Comparison of ENCODE assay signal across 13 cellular contexts in genomic region chr3:65952842-65953241, GRCh38.
A peak's percentile ranks its signal among the peaks of the same experiment; 100 is the strongest.
DNase-seq lines count a peak whose midpoint lies in the region; ATAC-seq, FAIRE-seq and TF ChIP-seq lines count a peak whose summit lies in the region.
"Had no signal": no experiment of that assay in that cellular context is flagged by ENCODE, and none has a peak within 500 bp of the region (broad histone marks: within the 10 kb centered on the region; RNA-seq: fewer than 3 reads in every experiment).

No MANE protein-coding gene starts in this region.

- H3K79me1 ChIP-seq in IMR-90 (ENCODE audit: low read depth in 1 of 2, low read length in 2 of 2) (peaks cover 33 to 79% of the 10 kb centered on the region in 2 experiments; a peak in 3 of 4 replicates), H1 (ENCODE audit: low read depth, low read length) (no peaks in the 10 kb centered on the region; the same call in 1 of the 2 replicates)

- ATAC-seq in IMR-90 (ENCODE audit: low read depth) (no peak), GM18498 (IDR thresholded peaks at IDR 0.05; ENCODE audit: unreplicated experiment) (no peak)
- ATAC-seq: CD8-positive, alpha-beta T cell had no signal

- DNase-seq in IMR-90 (no peak), H1 (ENCODE audit: low read depth in 1 of 2, low spot score in 2 of 2) (no peak), testis (no peak), SK-N-DZ (ENCODE audit: low spot score) (no peak), NCI-H526 (lab: John Stamatoyannopoulos, UW) (no peak)
- no peak for DNase-seq in stimulated activated CD8-positive, alpha-beta memory T cell treated with anti-CD3 and anti-CD28 coated beads, Interleukin-4, amount 100 ng/mL, for 48 hours
- DNase-seq: activated CD4-positive, alpha-beta T cell treated with anti-CD3 and anti-CD28 coated beads for 48 hours; CD8-positive, alpha-beta T cell; NCI-H1694; NK-92 treated with Interleukin-12 subunit alpha and Interleukin-12 subunit beta, amount 100 ng/mL, for 24 hours; retina had no signal

- H4K5ac ChIP-seq in IMR-90 (ENCODE audit: low read depth, low read length): no peak overlapping the region
- H4K5ac ChIP-seq in H1 (ENCODE audit: insufficient read length, low read depth, low read length): no peak overlapping the region

- H3K27me3 ChIP-seq in IMR-90 (ENCODE audit: control insufficient read depth, insufficient read depth, low read length) (no peaks in the 10 kb centered on the region), H1 (replicated peaks in 1 of 4; ENCODE audit: control insufficient read depth in 3 of 4, extremely low read depth in 1 of 4, insufficient read depth in 3 of 4, low read length in 3 of 4) (no peaks in the 10 kb centered on the region), mucosa of rectum (ENCODE audit: control insufficient read depth in 2 of 2, insufficient read depth in 2 of 2, low read length in 2 of 2) (no peaks in the 10 kb centered on the region), testis (no peaks in the 10 kb centered on the region)

- TF ChIP-seq EP300 in H1 (IDR thresholded peaks at IDR 0.05; ENCODE audit: borderline replicate concordance in 1 of 2, low read depth in 2 of 2, low read length in 2 of 2): no peak

- H3K18ac ChIP-seq in IMR-90 (ENCODE audit: low read depth, low read length): no peak overlapping the region
- no peak overlapping the region; the same call in 1 of the 2 replicates for H3K18ac ChIP-seq in H1 (ENCODE audit: extremely low read depth, low read length)

- H3K27ac ChIP-seq in IMR-90 (ENCODE audit: insufficient read depth, low read length) (no peak overlapping the region), H1 (ENCODE audit: low read depth, low read length) (peak overlapping the region; percentile 90), mucosa of rectum (ENCODE audit: low read depth in 2 of 2, low read length in 2 of 2) (peak overlapping the region; percentile 84 to 94), testis (peak overlapping the region; percentile 75 to 78)

- no peak overlapping the region for H3K56ac ChIP-seq in IMR-90 (ENCODE audit: extremely low read depth, insufficient read depth, low read length)
- no peak overlapping the region for H3K56ac ChIP-seq in H1 (replicated peaks; ENCODE audit: insufficient read length, low read depth, low read length)

- H3K9ac ChIP-seq in IMR-90 (ENCODE audit: low read depth, low read length) (no peak overlapping the region), H1 (replicated peaks in 1 of 4; ENCODE audit: extremely low read depth in 1 of 4, low read depth in 3 of 4, low read length in 3 of 4) (peak overlapping the region in 3 of 4 experiments; percentile 45 to 56 (median 49); a peak in 6 of 7 replicates), mucosa of rectum (ENCODE audit: low read depth in 1 of 2, low read length in 2 of 2) (peak overlapping the region; percentile 48 to 64)

- in situ Hi-C loops in IMR-90 (cut with MboI; ENCODE audit: low sequenced_read_pairs): no loop called here

- dilution Hi-C loops in IMR-90 (cut with HindIII; ENCODE audit: low sequenced_read_pairs, unreplicated experiment): no loop called here

- H3K23me2 ChIP-seq in H1 (ENCODE audit: low read depth, low read length): no peaks in the 10 kb centered on the region

- H2BK20ac ChIP-seq in IMR-90 (ENCODE audit: low read depth, low read length): peak overlapping the region; percentile 75; the same call in 1 of the 2 replicates
- H2BK20ac ChIP-seq in H1 (ENCODE audit: low read length): 0 out of 2 replicates have a peak overlapping the region, but pooled peaks have one; percentile 6

- no peak overlapping the region for H2BK5ac ChIP-seq in IMR-90 (ENCODE audit: low read depth, low read length, poor library complexity, severe bottlenecking)
- H2BK5ac ChIP-seq in H1 (ENCODE audit: low read depth, low read length): peak overlapping the region; percentile 61

- H3K36me3 ChIP-seq in IMR-90 (ENCODE audit: control insufficient read depth, insufficient read depth, low read length): no peaks in the 10 kb centered on the region
- no peaks in the 10 kb centered on the region for H3K36me3 ChIP-seq in H1 (ENCODE audit: control insufficient read depth in 2 of 4, insufficient read depth in 4 of 4, low read length in 3 of 4)
- no peaks in the 10 kb centered on the region for H3K36me3 ChIP-seq in mucosa of rectum (ENCODE audit: control insufficient read depth in 2 of 2, insufficient read depth in 2 of 2, low read length in 2 of 2)
- no peaks in the 10 kb centered on the region for H3K36me3 ChIP-seq in testis (ENCODE audit: low read depth, missing control alignments)

- intact Hi-C loops in IMR-90 (cut with micrococcal nuclease) (loop anchor here (10.0 kb wide), 2 partner anchors 168 to 182 kb away; no protein-coding TSS in a partner anchor), testis (cut with DNase I; ENCODE audit: low total_unique reads) (no loop called here)

- H2AFZ ChIP-seq in IMR-90 (replicated peaks; ENCODE audit: low read length, poor library complexity) (no peak overlapping the region), H1 (ENCODE audit: low read length) (no peak overlapping the region)

- peaks cover 16% of the 10 kb centered on the region for H3K9me1 ChIP-seq in IMR-90 (ENCODE audit: insufficient read depth, low read length)

- H3K9me3 ChIP-seq in IMR-90 (ENCODE audit: control insufficient read depth, insufficient read depth, low read length) (no peaks in the 10 kb centered on the region), H1 (ENCODE audit: insufficient read depth in 2 of 2, low read depth in 1 of 2, low read length in 1 of 2) (no peaks in the 10 kb centered on the region), mucosa of rectum (ENCODE audit: control insufficient read depth in 2 of 2, low read length in 2 of 2) (no peaks in the 10 kb centered on the region), testis (no peaks in the 10 kb centered on the region)

- peak overlapping the region; percentile 90; the same call in 2 of the 3 replicates for H2BK15ac ChIP-seq in IMR-90 (ENCODE audit: low read depth, low read length)
- H2BK15ac ChIP-seq in H1 (ENCODE audit: low read length): no peak overlapping the region

- POLR2A ChIA-PET in IMR-90 (lab: Charles Lee; ENCODE audit: unreplicated experiment) (no interaction called here), H1 (lab: Charles Lee; ENCODE audit: partially characterized antibody) (interaction anchor here (0.9 to 1.9 kb wide), 10 partner anchors 10 to 356 kb away, joined by 3 to 9 read pairs (median 4); no protein-coding TSS in a partner anchor)

- peak overlapping the region; percentile 72; the same call in 1 of the 2 replicates for H2BK12ac ChIP-seq in H1 (ENCODE audit: low read depth, low read length)

- H4K20me1 ChIP-seq in IMR-90 (ENCODE audit: insufficient read depth, low read length) (no peaks in the 10 kb centered on the region), H1 (replicated peaks in 1 of 2; ENCODE audit: control insufficient read depth in 1 of 2, insufficient read depth in 2 of 2, low read length in 2 of 2) (no peaks in the 10 kb centered on the region)

- H4K91ac ChIP-seq in IMR-90 (ENCODE audit: insufficient read depth, low read depth, low read length) (no peak overlapping the region), H1 (replicated peaks; ENCODE audit: insufficient read length, low read length) (no peak overlapping the region)

- H3K4me2 ChIP-seq in IMR-90 (ENCODE audit: low read depth, low read length) (no peak overlapping the region), H1 (ENCODE audit: insufficient read depth in 1 of 2, low read depth in 2 of 2, low read length in 2 of 2) (peak overlapping the region; percentile 21 to 47; a peak in 2 of 4 replicates)

- 0 out of 2 replicates have a peak overlapping the region, but pooled peaks have one; percentile 28 for H3K23ac ChIP-seq in IMR-90 (ENCODE audit: low read depth, low read length)
- H3K23ac ChIP-seq in H1 (ENCODE audit: insufficient read length): no peak overlapping the region

- H2AK5ac ChIP-seq in IMR-90 (ENCODE audit: low read depth, low read length) (peak overlapping the region; percentile 81; the same call in 1 of the 2 replicates), H1 (ENCODE audit: low read depth, low read length) (peak overlapping the region; percentile 68; the same call in 1 of the 2 replicates)

- TF ChIP-seq CTCF in IMR-90 (conservative IDR thresholded peaks at IDR 0.05; ENCODE audit: low read depth, low read length) (no peak), H1 (IDR thresholded peaks at IDR 0.05; ENCODE audit: control extremely low read depth in 1 of 3, insufficient read depth in 1 of 3, low read depth in 1 of 3, low read length in 3 of 3) (no peak), testis (IDR thresholded peaks at IDR 0.05) (no peak)

- H3K4ac ChIP-seq in IMR-90 (ENCODE audit: low read depth, low read length) (peak overlapping the region; percentile 75; the same call in 1 of the 2 replicates), H1 (replicated peaks; ENCODE audit: insufficient read length, low read depth, low read length) (no peak overlapping the region)

- H4K8ac ChIP-seq in IMR-90 (ENCODE audit: low read depth in 2 of 2, low read length in 2 of 2) (no peak overlapping the region), H1 (ENCODE audit: extremely low read depth, insufficient read depth, low read length) (no peak overlapping the region)

- no peak for FAIRE-seq in H1 (lab: Jason Lieb, UNC)

- H3K4me3 ChIP-seq in IMR-90 (ENCODE audit: insufficient read depth, low read depth, low read length): no peak overlapping the region
- no peak overlapping the region for H3K4me3 ChIP-seq in H1 (ENCODE audit: extremely low read depth in 1 of 4, insufficient read depth in 2 of 4, low read depth in 3 of 4, low read length in 4 of 4)
- peak overlapping the region; percentile 16 to 32 for H3K4me3 ChIP-seq in mucosa of rectum (ENCODE audit: low read length in 2 of 2)
- H3K4me3 ChIP-seq in testis: no peak overlapping the region

- CTCF ChIA-PET in IMR-90 (lab: Yijun Ruan, JAX) (interaction anchor here (0.6 kb wide), 1 partner anchor 93 kb away, joined by 5 read pairs; no protein-coding TSS in a partner anchor), H1 (lab: Charles Lee; ENCODE audit: partially characterized antibody) (interaction anchor here (1.1 to 1.6 kb wide), 3 partner anchors 11 to 84 kb away, joined by 3 to 7 read pairs (median 4); no protein-coding TSS in a partner anchor)

- H3K14ac ChIP-seq in IMR-90 (replicated peaks; ENCODE audit: low read depth, low read length) (peak overlapping the region; percentile 73), H1 (ENCODE audit: insufficient read length) (no peak overlapping the region)

- TF ChIP-seq RAD21 in IMR-90 (IDR thresholded peaks at IDR 0.05; ENCODE audit: low read length) (no peak), H1 (IDR thresholded peaks at IDR 0.05 in 1 of 2, conservative IDR thresholded peaks at IDR 0.05 in 1 of 2; ENCODE audit: low read depth in 2 of 2, low read length in 2 of 2) (no peak)

- BruUV-seq in IMR-90 (replicated peaks; lab: Mats Ljungman, UMichigan): no TSS peak

- TF ChIP-seq POLR2A in IMR-90 (IDR thresholded peaks at IDR 0.05; ENCODE audit: low read depth, low read length) (no peak), H1 (IDR thresholded peaks at IDR 0.05; ENCODE audit: control extremely low read depth in 1 of 2, low read depth in 2 of 2, low read length in 2 of 2) (no peak), testis (IDR thresholded peaks at IDR 0.05) (no peak)

- peaks cover 3 to 33% of the 10 kb centered on the region in 2 experiments; a peak in 3 of 4 replicates for H3K79me2 ChIP-seq in H1 (ENCODE audit: control insufficient read depth in 1 of 2, insufficient read depth in 2 of 2, low read length in 2 of 2)

- no peak overlapping the region for H2AK9ac ChIP-seq in IMR-90 (replicated peaks; ENCODE audit: low read depth, low read length, poor library complexity)

- peak overlapping the region; percentile 76; the same call in 1 of the 2 replicates for H2BK120ac ChIP-seq in IMR-90 (ENCODE audit: low read depth, low read length)
- H2BK120ac ChIP-seq in H1 (replicated peaks; ENCODE audit: low read depth, low read length): no peak overlapping the region

- peaks cover 20% of the 10 kb centered on the region for H3K4me1 ChIP-seq in IMR-90 (ENCODE audit: control insufficient read depth, insufficient read depth, low read length)
- peaks cover 17 to 35% (median 25%) of the 10 kb centered on the region in 4 experiments for H3K4me1 ChIP-seq in H1 (replicated peaks in 1 of 4; ENCODE audit: control insufficient read depth in 3 of 4, insufficient read depth in 4 of 4, low read length in 3 of 4)
- H3K4me1 ChIP-seq in mucosa of rectum (ENCODE audit: control insufficient read depth in 2 of 2, insufficient read depth in 2 of 2, low read length in 2 of 2): peaks cover 35 to 57% of the 10 kb centered on the region in 2 donors
- peaks cover 20% of the 10 kb centered on the region for H3K4me1 ChIP-seq in testis

- no CpG with 5 or more reads among the region's 1 CpG for WGBS in IMR-90 (ENCODE audit: extremely low coverage in 2 of 2, insufficient read length in 1 of 2), 2 experiments
- 85% methylated on average over 1 of the region's 1 CpG; no CpG with 5 or more reads in 1 of the 2 experiments for WGBS in H1 (ENCODE audit: extremely low coverage in 1 of 2, insufficient coverage in 1 of 2, insufficient read length in 1 of 2, insufficient replicate concordance in 2 of 2, low coverage in 1 of 2, low lambda C conversion rate in 2 of 2, missing lambda C conversion rate in 1 of 2), 2 experiments
- WGBS in testis, 2 donors: 65 to 78% methylated on average over 1 of the region's 1 CpG

Comparison
In these comparisons a context has a peak if more than half of its experiments do, and no peak if none do; other contexts are left out.
1. H3K4me3 ChIP-seq: peak in mucosa of rectum (2 of 2); none in IMR-90 (single experiment), H1 (0 of 4) and testis (0 of 2).